Comparison of ENCODE assay signal across 9 cellular contexts in genomic region chrX:7261672-7262332, GRCh38.
A peak's percentile ranks its signal among the peaks of the same experiment; 100 is the strongest.
DNase-seq lines count a peak whose midpoint lies in the region; ATAC-seq lines count a peak whose summit lies in the region.
"Had no signal": no experiment of that assay in that cellular context is flagged by ENCODE, and none has a peak within 500 bp of the region (broad histone marks: within the 10 kb centered on the region; RNA-seq: fewer than 3 reads in every experiment).

No MANE protein-coding gene starts in this region.

- ATAC-seq in GM18907 (IDR thresholded peaks at IDR 0.05; ENCODE audit: unreplicated experiment): peak; percentile 89
- peak; percentile 77 for ATAC-seq in HG02588 (IDR thresholded peaks at IDR 0.05; ENCODE audit: unreplicated experiment)
- peak; percentile 83 for ATAC-seq in HG03457 (IDR thresholded peaks at IDR 0.05; ENCODE audit: unreplicated experiment)
- peak; percentile 80 to 86 for ATAC-seq in naive B cell (ENCODE audit: low read depth in 2 of 2)
- ATAC-seq in Right ventricle myocardium inferior: no peak

- H3K27ac ChIP-seq in substantia nigra (ENCODE audit: low read depth, low read length, poor library complexity, severe bottlenecking): no peak overlapping the region

- no peaks in the 10 kb centered on the region for H3K27me3 Mint-ChIP-seq in naive B cell

- H3K9me3 Mint-ChIP-seq in naive B cell: peaks cover 0 to 5% (median 0%) of the 10 kb centered on the region in 7 donors

- H3K4me3 Mint-ChIP-seq in naive B cell: peak overlapping the region; percentile 26 to 86 (median 75)
- H3K4me3 Mint-ChIP-seq: immature natural killer cell had no signal

- intact Hi-C loops in Right ventricle myocardium inferior (cut with DNase I): no loop called here

- peak overlapping the region; percentile 30 to 93 (median 61) for H3K27ac Mint-ChIP-seq in naive B cell
- H3K27ac Mint-ChIP-seq: immature natural killer cell had no signal

- DNase-seq in naive B cell (peak; percentile 46), Right ventricle myocardium inferior (ENCODE audit: missing footprints) (no peak), inferior parietal cortex (ENCODE audit: extremely low spot score) (no peak), HuH-7.5 (ENCODE audit: low spot score) (no peak), substantia nigra (lab: John Stamatoyannopoulos, UW) (no peak)
- DNase-seq: immature natural killer cell had no signal

- peaks cover 16 to 24% of the 10 kb centered on the region in 2 donors for H3K36me3 Mint-ChIP-seq in naive B cell

- peaks cover 28 to 37% (median 32%) of the 10 kb centered on the region in 3 donors for H3K4me1 Mint-ChIP-seq in naive B cell
- H3K4me1 Mint-ChIP-seq: immature natural killer cell had no signal
